In genomic region chrX:65657659-65658058, GRCh38 we compare ENCODE assay signal across 17 cellular contexts.
"Had no signal": no experiment of that assay in that cellular context is flagged by ENCODE, and none has a peak within 500 bp of the region (broad histone marks: within the 10 kb centered on the region; RNA-seq: fewer than 3 reads in every experiment).

No MANE protein-coding gene starts in this region.

- H3K27me3 ChIP-seq: cardiac muscle cell, gastroesophageal sphincter, pancreas, sigmoid colon, spleen, thyroid gland had no signal

- H3K4me3 ChIP-seq: cardiac muscle cell, dorsolateral prefrontal cortex, gastroesophageal sphincter, heart right ventricle, lung, pancreas, sigmoid colon, spleen, thyroid gland had no signal

- H3K36me3 ChIP-seq: cardiac muscle cell, gastroesophageal sphincter, heart right ventricle, pancreas, sigmoid colon, spleen, thyroid gland had no signal

- FAIRE-seq: pancreas, TTC549 had no signal

- DNase-seq: activated CD4-positive, alpha-beta T cell treated with anti-CD3 and anti-CD28 coated beads, Interleukin-2, amount 50 U/mL, for 1 hour; activated CD8-positive, alpha-beta memory T cell treated with anti-CD3 and anti-CD28 coated beads, Interleukin-2, amount 10 ng/mL, durations not matched to agents 7 days and 5 days; activated T-cell treated with anti-CD3 and anti-CD28 coated beads, Interleukin-2, amount 50 U/mL, for 48 hours; dorsolateral prefrontal cortex; erythroblast; heart right ventricle; midbrain; pancreas; sigmoid colon; spleen; SW 1271; thyroid gland had no signal

- ATAC-seq: gastroesophageal sphincter, pancreas, WTC11 had no signal

- H3K4me3 Mint-ChIP-seq: WTC11 had no signal

- H3K27ac Mint-ChIP-seq: WTC11 had no signal

- H3K27ac ChIP-seq: cardiac muscle cell, dorsolateral prefrontal cortex, pancreas, thyroid gland had no signal

- H3K36me3 Mint-ChIP-seq: WTC11 had no signal

- H3K27me3 Mint-ChIP-seq: activated CD8-positive, alpha-beta memory T cell treated with anti-CD3 and anti-CD28 coated beads, Interleukin-2, amount 10 ng/mL, durations not matched to agents 7 days and 5 days had no signal

- H3K9me3 ChIP-seq: gastroesophageal sphincter, pancreas, sigmoid colon, thyroid gland had no signal

- H3K4me1 ChIP-seq: pancreas had no signal
